Comparison of ENCODE assay signal across 20 cellular contexts in genomic region chr5:159082491-159082890, GRCh38.
"Had no signal": no experiment of that assay in that cellular context is flagged by ENCODE, and none has a peak within 500 bp of the region (broad histone marks: within the 10 kb centered on the region; RNA-seq: fewer than 3 reads in every experiment).

No MANE protein-coding gene starts in this region.

- H3K27ac Mint-ChIP-seq: activated CD4-positive, alpha-beta memory T cell treated with anti-CD3 and anti-CD28 coated beads for 36 hours; activated CD4-positive, alpha-beta T cell treated with anti-CD3 and anti-CD28 coated beads, Interleukin-2, amount 10 ng/mL, durations not matched to agents 7 days and 5 days; activated naive CD4-positive, alpha-beta T cell treated with anti-CD3 and anti-CD28 coated beads for 36 hours; activated naive CD8-positive, alpha-beta T cell; activated T-helper 17 cell treated with anti-CD3 and anti-CD28 coated beads, Interleukin-2, amount 50 U/mL, for 72 hours; T-helper 17 cell had no signal

- H3K9me3 Mint-ChIP-seq: activated CD4-positive, alpha-beta memory T cell treated with anti-CD3 and anti-CD28 coated beads for 36 hours; activated CD4-positive, alpha-beta T cell treated with anti-CD3 and anti-CD28 coated beads, Interleukin-2, amount 10 ng/mL, durations not matched to agents 7 days and 5 days; activated naive CD4-positive, alpha-beta T cell treated with anti-CD3 and anti-CD28 coated beads for 36 hours; activated T-cell treated with anti-CD3 and anti-CD28 coated beads, Interleukin-2, amount 50 U/mL, for 4 hours; activated T-helper 17 cell treated with anti-CD3 and anti-CD28 coated beads, Interleukin-2, amount 50 U/mL, for 72 hours; central memory CD8-positive, alpha-beta T cell had no signal

- DNase-seq: activated CD4-positive, alpha-beta memory T cell treated with anti-CD3 and anti-CD28 coated beads for 36 hours; activated CD4-positive, alpha-beta T cell treated with anti-CD3 and anti-CD28 coated beads, Interleukin-2, amount 10 ng/mL, durations not matched to agents 7 days and 5 days; activated CD4-positive, CD25-positive, alpha-beta regulatory T cell; activated CD8-positive, alpha-beta memory T cell treated with anti-CD3 and anti-CD28 coated beads for 24 hours; activated gamma-delta T cell; activated naive CD4-positive, alpha-beta T cell treated with anti-CD3 and anti-CD28 coated beads for 36 hours; activated T-cell treated with anti-CD3 and anti-CD28 coated beads, Interleukin-2, amount 50 U/mL, for 4 hours; amygdala; NCI-H1092; NCI-H1417 treated with DMSO at 0.1 percent for 48 hours; NCI-H187; NCI-H446; NCI-H748 treated with DMSO at 0.1 percent for 48 hours; SIG-M5; T-helper 17 cell; T1000 had no signal

- ATAC-seq: activated T-cell treated with anti-CD3 and anti-CD28 coated beads, Interleukin-2, amount 50 U/mL, for 4 hours; activated T-helper 17 cell treated with anti-CD3 and anti-CD28 coated beads, Interleukin-2, amount 50 U/mL, for 72 hours; T-helper 17 cell had no signal

- H3K4me1 Mint-ChIP-seq: activated CD4-positive, alpha-beta T cell treated with anti-CD3 and anti-CD28 coated beads, Interleukin-2, amount 10 ng/mL, durations not matched to agents 7 days and 5 days; activated T-helper 17 cell treated with anti-CD3 and anti-CD28 coated beads, Interleukin-2, amount 50 U/mL, for 72 hours; central memory CD8-positive, alpha-beta T cell; T-helper 17 cell had no signal

- H3K4me3 Mint-ChIP-seq: activated CD4-positive, alpha-beta memory T cell treated with anti-CD3 and anti-CD28 coated beads for 36 hours; activated CD4-positive, alpha-beta T cell treated with anti-CD3 and anti-CD28 coated beads, Interleukin-2, amount 10 ng/mL, durations not matched to agents 7 days and 5 days; activated naive CD4-positive, alpha-beta T cell treated with anti-CD3 and anti-CD28 coated beads for 36 hours; activated naive CD8-positive, alpha-beta T cell; activated T-cell treated with anti-CD3 and anti-CD28 coated beads, Interleukin-2, amount 50 U/mL, for 4 hours; activated T-helper 17 cell treated with anti-CD3 and anti-CD28 coated beads, Interleukin-2, amount 50 U/mL, for 72 hours; brain; central memory CD8-positive, alpha-beta T cell; T-helper 17 cell had no signal

- H3K36me3 Mint-ChIP-seq: activated CD4-positive, alpha-beta memory T cell treated with anti-CD3 and anti-CD28 coated beads for 36 hours; activated naive CD8-positive, alpha-beta T cell had no signal
